Comparison of ENCODE assay signal across 13 cellular contexts in genomic region chr1:158017800-158018595, GRCh38. TPM values are rescaled to one million over a fixed set of nuclear protein-coding genes. Genes with fewer than 3 reads are reported as not detected.
DNase-seq lines count a peak whose midpoint lies in the region; ATAC-seq and TF ChIP-seq lines count a peak whose summit lies in the region.
"Had no signal": no experiment of that assay in that cellular context is flagged by ENCODE, and none has a peak within 500 bp of the region (broad histone marks: within the 10 kb centered on the region; RNA-seq: fewer than 3 reads in every experiment).

No MANE protein-coding gene starts in this region.

- H4K20me1 ChIP-seq in mammary epithelial cell (ENCODE audit: insufficient read depth, low read length): no peaks in the 10 kb centered on the region

- in situ Hi-C loops in mammary epithelial cell (cut with MboI; ENCODE audit: low sequenced_read_pairs in 2 of 2): no loop called here

- H3K9me3 ChIP-seq in HUES64 (ENCODE audit: insufficient read depth, low read depth, low read length): no peaks in the 10 kb centered on the region
- H3K9me3 ChIP-seq in mammary epithelial cell (replicated peaks; ENCODE audit: insufficient read depth, low read length): no peaks in the 10 kb centered on the region
- H3K9me3 ChIP-seq in lung (ENCODE audit: control insufficient read depth in 2 of 2, insufficient read depth in 1 of 2, low read length in 1 of 2): no peaks in the 10 kb centered on the region
- H3K9me3 ChIP-seq in subcutaneous abdominal adipose tissue (ENCODE audit: control insufficient read depth in 5 of 5, low read length in 5 of 5): no peaks in the 10 kb centered on the region

- 74% methylated on average over 4 of the region's 4 CpGs for WGBS in HUES64
- 47% methylated on average over 4 of the region's 4 CpGs for WGBS in mammary epithelial cell (ENCODE audit: low coverage, missing lambda C conversion rate)
- 80 to 87% methylated on average over 4 of the region's 4 CpGs for WGBS in lung, 2 donors
- WGBS in lower leg skin, 2 donors: 74 to 81% methylated on average over 4 of the region's 4 CpGs

- H3K4me1 ChIP-seq in HUES64 (ENCODE audit: insufficient read depth, low read length) (peaks cover 90% of the 10 kb centered on the region), mammary epithelial cell (ENCODE audit: insufficient read depth, low read length) (peaks cover 96% of the 10 kb centered on the region), lung (ENCODE audit: control insufficient read depth in 2 of 2, insufficient read depth in 2 of 2, low read length in 2 of 2) (peaks cover 0 to 21% of the 10 kb centered on the region in 2 donors), subcutaneous abdominal adipose tissue (ENCODE audit: control insufficient read depth in 5 of 5, insufficient read depth in 5 of 5, low read length in 5 of 5) (peaks cover 25 to 88% (median 80%) of the 10 kb centered on the region in 5 donors)

- dilution Hi-C loops in mammary epithelial cell (cut with HindIII; ENCODE audit: low sequenced_read_pairs): no loop called here

- intact Hi-C loops in mammary epithelial cell (cut with micrococcal nuclease) (no loop called here), lower leg skin (cut with DNase I; ENCODE audit: low total_unique reads) (no loop called here)

- H3K36me3 ChIP-seq in HUES64 (ENCODE audit: insufficient read depth, low read length) (no peaks in the 10 kb centered on the region), mammary epithelial cell (ENCODE audit: insufficient read depth, low read length) (peaks cover 7% of the 10 kb centered on the region), lung (ENCODE audit: control insufficient read depth in 2 of 2, insufficient read depth in 2 of 2, low read length in 2 of 2) (no peaks in the 10 kb centered on the region), subcutaneous abdominal adipose tissue (ENCODE audit: control insufficient read depth in 5 of 5, insufficient read depth in 5 of 5, low read length in 5 of 5) (peaks cover 0 to 5% (median 2%) of the 10 kb centered on the region in 5 donors)

- TF ChIP-seq POLR2A in lower leg skin (IDR thresholded peaks at IDR 0.05): no peak

- CTCF ChIA-PET in mammary epithelial cell (lab: Charles Lee; ENCODE audit: low non-redundant PET): no interaction called here

- H3K4me2 ChIP-seq in mammary epithelial cell (ENCODE audit: insufficient read depth, low read depth, low read length): no peak overlapping the region

- no peak overlapping the region; the same call in 1 of the 2 replicates for H3K9ac ChIP-seq in HUES64 (ENCODE audit: low read depth, low read length)
- no peak overlapping the region for H3K9ac ChIP-seq in mammary epithelial cell (ENCODE audit: insufficient read depth, low read length)
- peak overlapping the region in 1 of 5 donors; percentile 32 for H3K9ac ChIP-seq in subcutaneous abdominal adipose tissue (ENCODE audit: low read length in 5 of 5)

- no peak for ATAC-seq in lung (ENCODE audit: insufficient read depth, low FRiP score)
- no peak for ATAC-seq in GM21528 (IDR thresholded peaks at IDR 0.05; ENCODE audit: low FRiP score, unreplicated experiment)
- ATAC-seq: left lobe of liver had no signal

- DNase-seq in mammary epithelial cell: no peak
- no peak for DNase-seq in lung (ENCODE audit: low spot score)
- no peak for DNase-seq in cerebellar nuclear complex (lab: John Stamatoyannopoulos, UW)
- DNase-seq in NCI-H2196 (lab: John Stamatoyannopoulos, UW; ENCODE audit: unreplicated experiment): no peak
- no peak for DNase-seq in lower leg skin (ENCODE audit: low spot score in 2 of 2)
- DNase-seq: activated B cell treated with CpG ODN at 0.5 μM for 24 hours; DMS79; effector memory CD4-positive, alpha-beta T cell; NCI-H1417 had no signal

- TF ChIP-seq CTCF in mammary epithelial cell (conservative IDR thresholded peaks at IDR 0.05 in 1 of 2, IDR thresholded peaks at IDR 0.05 in 1 of 2; ENCODE audit: extremely low read depth in 1 of 2, insufficient read depth in 1 of 2, low read depth in 1 of 2, low read length in 2 of 2) (no peak), lung (IDR thresholded peaks at IDR 0.05; ENCODE audit: control extremely low read depth, extremely low read depth) (no peak), lower leg skin (IDR thresholded peaks at IDR 0.05) (no peak)

- no peak overlapping the region for H2AFZ ChIP-seq in mammary epithelial cell (ENCODE audit: low read depth, low read length)

- H3K27me3 ChIP-seq in HUES64 (ENCODE audit: insufficient read depth, low read length) (no peaks in the 10 kb centered on the region), mammary epithelial cell (ENCODE audit: insufficient read depth, low read length) (no peaks in the 10 kb centered on the region), lung (ENCODE audit: control insufficient read depth, insufficient read depth) (no peaks in the 10 kb centered on the region), subcutaneous abdominal adipose tissue (ENCODE audit: control insufficient read depth in 5 of 5, insufficient read depth in 4 of 5, low read length in 5 of 5) (no peaks in the 10 kb centered on the region)

- peaks cover 85% of the 10 kb centered on the region for H3K79me2 ChIP-seq in mammary epithelial cell (ENCODE audit: insufficient read depth, low read length)

- no TSS peak for BruUV-seq in mammary epithelial cell (replicated peaks; lab: Mats Ljungman, UMichigan)

- H3K4me3 ChIP-seq in HUES64 (ENCODE audit: low read length): no peak overlapping the region
- no peak overlapping the region for H3K4me3 ChIP-seq in mammary epithelial cell (replicated peaks in 1 of 3; ENCODE audit: insufficient read depth in 1 of 3, low read depth in 2 of 3, low read length in 3 of 3)
- no peak overlapping the region for H3K4me3 ChIP-seq in lung
- no peak overlapping the region for H3K4me3 ChIP-seq in subcutaneous abdominal adipose tissue (ENCODE audit: low read depth in 1 of 5, low read length in 5 of 5)
- H3K4me3 ChIP-seq in lower leg skin (ENCODE audit: low read depth, poor library complexity, severe bottlenecking): no peak overlapping the region

- peak overlapping the region; percentile 31 for H3K27ac ChIP-seq in HUES64 (ENCODE audit: low read depth, low read length)
- peak overlapping the region; percentile 76 for H3K27ac ChIP-seq in mammary epithelial cell (ENCODE audit: insufficient read depth, low read depth, low read length)
- peak overlapping the region; percentile 52 to 80 for H3K27ac ChIP-seq in lung (ENCODE audit: low read depth in 1 of 2, low read length in 1 of 2)
- peak overlapping the region; percentile 75 for H3K27ac ChIP-seq in subcutaneous abdominal adipose tissue (ENCODE audit: low read depth, low read length)

RNA-seq across cellular contexts. Expression of gene KIRREL1, which starts 24.6 kb away (rescaled TPM):
- polyA plus RNA-seq in HUES64 (2013, experiment 1 of 2): 26.1 TPM
- 30.6 TPM for polyA plus RNA-seq in HUES64 (2013, experiment 2 of 2)
- total RNA-seq in mammary epithelial cell (100 to 1,000 TPM in 1 of 2 donors, 10 to 100 TPM in 1; 92.2 to 130 TPM), lung (10 to 100 TPM; 33.9 to 41.8 TPM), lower leg skin (10 to 100 TPM in 3 of 4 donors, 1 to 10 TPM in 1; 8.8 to 19.6 (median 14.5) TPM)
- polyA plus RNA-seq in mammary epithelial cell (43.7 TPM), lung (10 to 100 TPM in 1 of 2 donors, 1 to 10 TPM in 1; 7.5 to 19.2 TPM)
- polyA minus RNA-seq in mammary epithelial cell: 159 TPM
- total RNA-seq: activated B cell treated with CpG ODN at 0.5 μM for 24 hours had no signal
